14 cellular contexts compared by ENCODE assay signal in the genomic region with DNA sequence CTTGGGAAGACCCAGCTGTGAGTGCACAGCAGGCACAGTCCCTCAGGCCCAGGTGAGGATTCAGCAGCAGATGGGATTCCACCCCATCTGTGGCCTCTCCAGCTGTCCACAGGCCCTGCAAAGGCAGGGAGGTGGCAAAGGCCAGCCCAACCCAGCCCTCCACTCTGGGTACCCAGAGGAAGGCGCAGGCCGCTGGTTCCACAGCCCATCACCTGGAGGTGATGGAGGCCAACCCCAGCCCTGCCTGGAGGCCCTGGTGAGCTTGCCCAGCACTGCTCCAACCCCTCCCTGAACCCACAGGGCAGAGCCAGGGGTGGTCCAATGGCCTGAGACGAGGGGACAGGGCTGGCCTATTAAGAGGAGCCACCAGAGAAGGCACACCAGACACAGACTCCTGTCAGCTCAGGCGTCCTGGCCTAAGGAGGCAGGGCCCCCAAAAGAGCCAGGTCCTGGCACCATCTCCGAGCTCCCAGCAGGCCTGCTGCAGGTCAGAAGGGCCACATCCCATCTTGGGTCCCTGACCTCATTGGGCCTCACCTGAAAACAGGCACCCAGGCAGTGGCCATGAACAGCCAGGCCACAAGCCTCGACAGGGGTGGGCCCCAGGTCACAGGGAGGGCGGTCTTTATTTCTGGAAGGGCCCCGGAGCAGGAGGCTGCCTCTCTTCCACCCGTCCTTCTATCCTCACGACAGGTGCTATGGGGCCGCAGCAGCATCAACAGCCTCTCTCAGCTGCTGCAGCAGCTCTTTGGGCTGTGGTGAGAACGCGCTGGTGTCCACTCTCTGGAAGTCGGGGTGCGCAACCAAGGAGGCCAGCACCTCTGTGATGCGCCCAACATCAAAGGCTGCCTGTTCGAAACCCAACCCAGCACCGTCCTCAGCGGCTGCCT.
"Had no signal": no experiment of that assay in that cellular context is flagged by ENCODE, and none has a peak within 500 bp of the region (broad histone marks: within the 10 kb centered on the region; RNA-seq: fewer than 3 reads in every experiment).

No MANE protein-coding gene starts in this region.

- ATAC-seq: activated CD8-positive, alpha-beta T cell treated with anti-CD3 and anti-CD28 coated beads, Interleukin-2, amount 10 ng/mL, durations not matched to agents 7 days and 5 days; pancreas; stimulated activated memory B cell treated with anti-CD40 and anti-IgM and Interleukin-4, amounts not matched to agents 10 μg/mL and 1 μg/mL and 100 μg/mL, for 72 hours; WTC11 had no signal

- DNase-seq: activated CD4-positive, alpha-beta T cell treated with anti-CD3 and anti-CD28 coated beads for 4 hours; activated CD8-positive, alpha-beta T cell treated with anti-CD3 and anti-CD28 coated beads, Interleukin-2, amount 10 ng/mL, durations not matched to agents 7 days and 5 days; activated naive CD4-positive, alpha-beta T cell; anterior cingulate cortex; brain microvascular endothelial cell; effector memory CD4-positive, alpha-beta T cell; foreskin fibroblast; kidney glomerular epithelial cell; retina; stimulated activated CD4-positive, alpha-beta T cell treated with anti-CD3 and anti-CD28 coated beads, Interleukin-2, amount 100 ng/mL, for 48 hours; thyroid gland had no signal

- H3K27ac ChIP-seq: brain microvascular endothelial cell, pancreas, thyroid gland had no signal

- H3K9me3 ChIP-seq: pancreas, thyroid gland had no signal

- H3K4me3 ChIP-seq: pancreas, thyroid gland had no signal

- H3K27me3 ChIP-seq: brain microvascular endothelial cell, pancreas, thyroid gland had no signal
